Comparison of ENCODE assay signal across 16 cellular contexts in genomic region chr17:58289869-58290268, GRCh38. TPM values are rescaled to one million over a fixed set of nuclear protein-coding genes. Genes with fewer than 3 reads are reported as not detected.
A peak's percentile ranks its signal among the peaks of the same experiment; 100 is the strongest.
DNase-seq lines count a peak whose midpoint lies in the region; ATAC-seq and TF ChIP-seq lines count a peak whose summit lies in the region.
"Had no signal": no experiment of that assay in that cellular context is flagged by ENCODE, and none has a peak within 500 bp of the region (broad histone marks: within the 10 kb centered on the region; RNA-seq: fewer than 3 reads in every experiment).

No MANE protein-coding gene starts in this region.

- H3K4me2 ChIP-seq in PC-9: no peak overlapping the region

- CTCF ChIA-PET in PC-9 (lab: Charles Lee): no interaction called here

- H3K9me3 ChIP-seq in PC-9 (ENCODE audit: insufficient read depth, low read depth): no peaks in the 10 kb centered on the region

- no peaks in the 10 kb centered on the region for H3F3A ChIP-seq in PC-9 (ENCODE audit: insufficient read depth, low read depth)

- no peaks in the 10 kb centered on the region for H3K9me2 ChIP-seq in PC-9 (ENCODE audit: insufficient read depth)

- H3K4me3 ChIP-seq in PC-9: no peak overlapping the region

- H3K27me3 ChIP-seq in PC-9 (ENCODE audit: insufficient read depth, low read depth): peaks cover 71% of the 10 kb centered on the region

- intact Hi-C loops in PC-9 (cut with micrococcal nuclease; ENCODE audit: unreplicated experiment): no loop called here

- H3K4me1 ChIP-seq in PC-9 (replicated peaks; ENCODE audit: insufficient read depth): peaks cover 9% of the 10 kb centered on the region

- no peaks in the 10 kb centered on the region for H3K36me3 ChIP-seq in PC-9 (ENCODE audit: low read depth)

- H3K27ac ChIP-seq in PC-9: no peak overlapping the region
- H3K27ac ChIP-seq: parathyroid adenoma had no signal

- no peak for TF ChIP-seq CTCF in PC-9 (conservative IDR thresholded peaks at IDR 0.05)

- DNase-seq in DMS53 treated with DMSO at 0.1 percent for 48 hours (lab: John Stamatoyannopoulos, UW; ENCODE audit: unreplicated experiment): peak; percentile 23
- peak; percentile 34 for DNase-seq in HT-29 (ENCODE audit: low spot score)
- peak; percentile 46 to 48 for DNase-seq in PC-9
- peak; percentile 4 for DNase-seq in iPS-NIHi11 (ENCODE audit: low spot score)
- DNase-seq in DMS153 treated with DMSO at 0.1 percent for 48 hours (lab: John Stamatoyannopoulos, UW; ENCODE audit: unreplicated experiment): no peak
- DNase-seq: activated CD4-positive, alpha-beta T cell treated with anti-CD3 and anti-CD28 coated beads, Interleukin-2, amount 50 U/mL, for 4 hours; activated naive CD4-positive, alpha-beta T cell treated with anti-CD3 and anti-CD28 coated beads for 36 hours; aorta; hippocampal formation; NCI-H2107 had no signal

- ATAC-seq in HG03378 (IDR thresholded peaks at IDR 0.05; ENCODE audit: unreplicated experiment): no peak
- no peak for ATAC-seq in HG02885 (IDR thresholded peaks at IDR 0.05; ENCODE audit: poor library complexity, unreplicated experiment)

- H3K79me2 ChIP-seq in PC-9 (ENCODE audit: low read depth): no peaks in the 10 kb centered on the region
- H3K79me2 ChIP-seq: parathyroid adenoma had no signal

- H4K20me1 ChIP-seq in PC-9 (ENCODE audit: insufficient read depth): no peaks in the 10 kb centered on the region

- H2AFZ ChIP-seq in PC-9: no peak overlapping the region
- H2AFZ ChIP-seq: parathyroid adenoma had no signal

- no TSS peak for BruUV-seq in PC-9 (replicated peaks; lab: Mats Ljungman, UMichigan)

- POLR2A ChIA-PET in PC-9 (lab: Charles Lee; ENCODE audit: unreplicated experiment): no interaction called here

RNA-seq across cellular contexts. Expression of gene MPO, which starts 9.1 kb away (rescaled TPM):
- not detected in 2 replicates for total RNA-seq in HT-29 (2014; rRNA removed; shearing (Covaris generic))
- total RNA-seq in PC-9 (2021): not detected in 2 replicates
- total RNA-seq: activated naive CD4-positive, alpha-beta T cell treated with anti-CD3 and anti-CD28 coated beads for 36 hours; B cell; lung microvascular endothelial cell had no signal

RNA-seq across cellular contexts. Expression of gene TSPOAP1, which starts 38.7 kb away (rescaled TPM):
- 0.86 and 2.4 TPM in 2 replicates for total RNA-seq in HT-29 (2014; rRNA removed; shearing (Covaris generic))
- total RNA-seq in PC-9 (2021): 0.15 and 0.18 TPM in 2 replicates

RNA-seq across cellular contexts. Expression of gene LPO, which starts 51.5 kb away (rescaled TPM):
- not detected in 2 replicates for total RNA-seq in HT-29 (2014; rRNA removed; shearing (Covaris generic))
- not detected in 2 replicates for total RNA-seq in PC-9 (2021)
- total RNA-seq: activated naive CD4-positive, alpha-beta T cell treated with anti-CD3 and anti-CD28 coated beads for 36 hours; aorta; B cell; lung microvascular endothelial cell; RPMI7951 had no signal
